ENCODE assay signal across 1 cellular context in the genomic region with DNA sequence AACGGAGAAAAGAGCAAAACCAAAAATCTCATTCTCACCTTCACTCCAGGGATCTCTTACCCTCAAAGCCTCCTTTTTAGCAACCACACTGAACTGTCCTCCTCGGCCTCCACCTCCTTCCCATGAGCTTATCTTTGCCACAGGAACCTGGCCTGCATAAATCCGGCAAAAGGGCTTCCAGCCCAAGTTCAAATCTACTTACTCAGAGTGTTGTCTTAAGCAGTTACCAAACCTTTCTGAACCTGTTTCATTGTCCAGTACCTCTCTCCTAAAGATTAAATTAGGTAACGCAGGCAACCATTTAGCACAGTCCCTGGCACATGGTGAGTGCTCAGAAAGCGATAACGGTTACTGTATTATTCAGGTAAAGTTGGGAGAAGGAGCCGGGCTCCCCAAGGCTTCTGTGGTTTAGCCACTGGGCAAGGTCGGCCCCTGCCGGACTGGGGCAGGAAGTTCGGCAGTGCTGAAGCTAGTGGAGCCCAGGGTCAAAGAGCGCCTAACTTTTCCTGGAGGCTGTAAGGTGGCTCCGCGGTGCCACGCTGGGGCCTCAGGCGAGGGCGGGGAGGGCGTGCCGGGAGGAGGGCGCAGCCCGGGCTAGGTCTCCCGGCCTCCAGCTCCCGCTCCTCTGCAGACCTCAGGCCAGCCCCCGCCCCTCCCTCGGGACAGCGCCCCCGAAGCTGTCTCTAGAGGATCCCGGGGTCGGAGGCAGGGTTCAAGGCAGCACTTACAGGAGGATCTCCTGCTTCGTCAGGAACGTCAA.
TF ChIP-seq lines count a peak whose summit lies in the region.

No MANE protein-coding gene starts in this region.

TF ChIP-seq in K562, 482 proteins besides CTCF, POLR2A, EP300 and RAD21 (continued from another document and continues in another):
- TF ChIP-seq, protein P1, sequence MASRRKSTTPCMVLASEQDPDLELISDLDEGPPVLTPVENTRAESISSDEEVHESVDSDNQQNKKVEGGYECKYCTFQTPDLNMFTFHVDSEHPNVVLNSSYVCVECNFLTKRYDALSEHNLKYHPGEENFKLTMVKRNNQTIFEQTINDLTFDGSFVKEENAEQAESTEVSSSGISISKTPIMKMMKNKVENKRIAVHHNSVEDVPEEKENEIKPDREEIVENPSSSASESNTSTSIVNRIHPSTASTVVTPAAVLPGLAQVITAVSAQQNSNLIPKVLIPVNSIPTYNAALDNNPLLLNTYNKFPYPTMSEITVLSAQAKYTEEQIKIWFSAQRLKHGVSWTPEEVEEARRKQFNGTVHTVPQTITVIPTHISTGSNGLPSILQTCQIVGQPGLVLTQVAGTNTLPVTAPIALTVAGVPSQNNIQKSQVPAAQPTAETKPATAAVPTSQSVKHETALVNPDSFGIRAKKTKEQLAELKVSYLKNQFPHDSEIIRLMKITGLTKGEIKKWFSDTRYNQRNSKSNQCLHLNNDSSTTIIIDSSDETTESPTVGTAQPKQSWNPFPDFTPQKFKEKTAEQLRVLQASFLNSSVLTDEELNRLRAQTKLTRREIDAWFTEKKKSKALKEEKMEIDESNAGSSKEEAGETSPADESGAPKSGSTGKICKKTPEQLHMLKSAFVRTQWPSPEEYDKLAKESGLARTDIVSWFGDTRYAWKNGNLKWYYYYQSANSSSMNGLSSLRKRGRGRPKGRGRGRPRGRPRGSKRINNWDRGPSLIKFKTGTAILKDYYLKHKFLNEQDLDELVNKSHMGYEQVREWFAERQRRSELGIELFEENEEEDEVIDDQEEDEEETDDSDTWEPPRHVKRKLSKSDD (conservative IDR thresholded peaks at IDR 0.05; ENCODE audit: low read length) = no peak
- no peak for TF ChIP-seq TRIM24 (IDR thresholded peaks at IDR 0.05)
- no peak for TF ChIP-seq CEBPG (CRISPR knock-in tag; IDR thresholded peaks at IDR 0.05)
- no peak for TF ChIP-seq CEBPG (tag; conservative IDR thresholded peaks at IDR 0.05 in 1 of 2, IDR thresholded peaks at IDR 0.05 in 1 of 2)
- no peak for TF ChIP-seq NFIX (CRISPR knock-in tag; IDR thresholded peaks at IDR 0.05; ENCODE audit: low read depth)
- TF ChIP-seq PCBP1 (IDR thresholded peaks at IDR 0.05; ENCODE audit: low read depth, low read length, poor library complexity, severe bottlenecking) = peak; percentile 12
- TF ChIP-seq, protein P2, sequence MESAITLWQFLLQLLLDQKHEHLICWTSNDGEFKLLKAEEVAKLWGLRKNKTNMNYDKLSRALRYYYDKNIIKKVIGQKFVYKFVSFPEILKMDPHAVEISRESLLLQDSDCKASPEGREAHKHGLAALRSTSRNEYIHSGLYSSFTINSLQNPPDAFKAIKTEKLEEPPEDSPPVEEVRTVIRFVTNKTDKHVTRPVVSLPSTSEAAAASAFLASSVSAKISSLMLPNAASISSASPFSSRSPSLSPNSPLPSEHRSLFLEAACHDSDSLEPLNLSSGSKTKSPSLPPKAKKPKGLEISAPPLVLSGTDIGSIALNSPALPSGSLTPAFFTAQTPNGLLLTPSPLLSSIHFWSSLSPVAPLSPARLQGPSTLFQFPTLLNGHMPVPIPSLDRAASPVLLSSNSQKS (CRISPR knock-in tag; IDR thresholded peaks at IDR 0.05) = no peak
- TF ChIP-seq, protein P3, sequence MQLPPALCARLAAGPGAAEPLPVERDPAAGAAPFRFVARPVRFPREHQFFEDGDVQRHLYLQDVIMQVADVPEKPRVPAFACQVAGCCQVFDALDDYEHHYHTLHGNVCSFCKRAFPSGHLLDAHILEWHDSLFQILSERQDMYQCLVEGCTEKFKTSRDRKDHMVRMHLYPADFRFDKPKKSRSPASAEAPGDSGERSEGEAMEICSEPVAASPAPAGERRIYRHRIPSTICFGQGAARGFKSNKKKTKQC (CRISPR knock-in tag; IDR thresholded peaks at IDR 0.05) = no peak
- TF ChIP-seq ZNF165 (CRISPR knock-in tag; IDR thresholded peaks at IDR 0.05; ENCODE audit: borderline replicate concordance) = no peak
- no peak for TF ChIP-seq HMG20A (CRISPR knock-in tag; conservative IDR thresholded peaks at IDR 0.05)
- no peak for TF ChIP-seq TAF1 (IDR thresholded peaks at IDR 0.05; ENCODE audit: control insufficient read depth, extremely low read depth, insufficient read depth, low read length, severe bottlenecking)
- TF ChIP-seq PHF8 (IDR thresholded peaks at IDR 0.05; ENCODE audit: borderline replicate concordance, low read length) = no peak
- no peak for TF ChIP-seq FOXJ2 (tag; IDR thresholded peaks at IDR 0.05)
- TF ChIP-seq CCNT2 (IDR thresholded peaks at IDR 0.05; ENCODE audit: borderline replicate concordance, extremely low read depth, insufficient read length, low read depth, low read length) = no peak
- no peak for TF ChIP-seq HDAC1 (IDR thresholded peaks at IDR 0.05)
- peak; percentile 41; the same call in 1 of the 2 replicates for TF ChIP-seq SMARCE1 (IDR thresholded peaks at IDR 0.05)
- TF ChIP-seq, protein P4, sequence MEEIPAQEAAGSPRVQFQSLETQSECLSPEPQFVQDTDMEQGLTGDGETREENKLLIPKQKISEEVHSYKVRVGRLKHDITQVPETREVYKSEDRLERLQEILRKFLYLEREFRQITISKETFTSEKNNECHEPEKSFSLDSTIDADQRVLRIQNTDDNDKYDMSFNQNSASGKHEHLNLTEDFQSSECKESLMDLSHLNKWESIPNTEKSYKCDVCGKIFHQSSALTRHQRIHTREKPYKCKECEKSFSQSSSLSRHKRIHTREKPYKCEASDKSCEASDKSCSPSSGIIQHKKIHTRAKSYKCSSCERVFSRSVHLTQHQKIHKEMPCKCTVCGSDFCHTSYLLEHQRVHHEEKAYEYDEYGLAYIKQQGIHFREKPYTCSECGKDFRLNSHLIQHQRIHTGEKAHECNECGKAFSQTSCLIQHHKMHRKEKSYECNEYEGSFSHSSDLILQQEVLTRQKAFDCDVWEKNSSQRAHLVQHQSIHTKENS (CRISPR knock-in tag; IDR thresholded peaks at IDR 0.05) = no peak
- no peak for TF ChIP-seq ZNF444 (CRISPR knock-in tag; IDR thresholded peaks at IDR 0.05)
- TF ChIP-seq SAFB (IDR thresholded peaks at IDR 0.05; ENCODE audit: borderline replicate concordance, low read depth, low read length) = no peak
- TF ChIP-seq, protein P5, sequence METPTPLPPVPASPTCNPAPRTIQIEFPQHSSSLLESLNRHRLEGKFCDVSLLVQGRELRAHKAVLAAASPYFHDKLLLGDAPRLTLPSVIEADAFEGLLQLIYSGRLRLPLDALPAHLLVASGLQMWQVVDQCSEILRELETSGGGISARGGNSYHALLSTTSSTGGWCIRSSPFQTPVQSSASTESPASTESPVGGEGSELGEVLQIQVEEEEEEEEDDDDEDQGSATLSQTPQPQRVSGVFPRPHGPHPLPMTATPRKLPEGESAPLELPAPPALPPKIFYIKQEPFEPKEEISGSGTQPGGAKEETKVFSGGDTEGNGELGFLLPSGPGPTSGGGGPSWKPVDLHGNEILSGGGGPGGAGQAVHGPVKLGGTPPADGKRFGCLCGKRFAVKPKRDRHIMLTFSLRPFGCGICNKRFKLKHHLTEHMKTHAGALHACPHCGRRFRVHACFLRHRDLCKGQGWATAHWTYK (CRISPR knock-in tag; IDR thresholded peaks at IDR 0.05) = no peak
- TF ChIP-seq, protein P6, sequence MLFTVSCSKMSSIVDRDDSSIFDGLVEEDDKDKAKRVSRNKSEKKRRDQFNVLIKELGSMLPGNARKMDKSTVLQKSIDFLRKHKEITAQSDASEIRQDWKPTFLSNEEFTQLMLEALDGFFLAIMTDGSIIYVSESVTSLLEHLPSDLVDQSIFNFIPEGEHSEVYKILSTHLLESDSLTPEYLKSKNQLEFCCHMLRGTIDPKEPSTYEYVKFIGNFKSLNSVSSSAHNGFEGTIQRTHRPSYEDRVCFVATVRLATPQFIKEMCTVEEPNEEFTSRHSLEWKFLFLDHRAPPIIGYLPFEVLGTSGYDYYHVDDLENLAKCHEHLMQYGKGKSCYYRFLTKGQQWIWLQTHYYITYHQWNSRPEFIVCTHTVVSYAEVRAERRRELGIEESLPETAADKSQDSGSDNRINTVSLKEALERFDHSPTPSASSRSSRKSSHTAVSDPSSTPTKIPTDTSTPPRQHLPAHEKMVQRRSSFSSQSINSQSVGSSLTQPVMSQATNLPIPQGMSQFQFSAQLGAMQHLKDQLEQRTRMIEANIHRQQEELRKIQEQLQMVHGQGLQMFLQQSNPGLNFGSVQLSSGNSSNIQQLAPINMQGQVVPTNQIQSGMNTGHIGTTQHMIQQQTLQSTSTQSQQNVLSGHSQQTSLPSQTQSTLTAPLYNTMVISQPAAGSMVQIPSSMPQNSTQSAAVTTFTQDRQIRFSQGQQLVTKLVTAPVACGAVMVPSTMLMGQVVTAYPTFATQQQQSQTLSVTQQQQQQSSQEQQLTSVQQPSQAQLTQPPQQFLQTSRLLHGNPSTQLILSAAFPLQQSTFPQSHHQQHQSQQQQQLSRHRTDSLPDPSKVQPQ (CRISPR knock-in tag; IDR thresholded peaks at IDR 0.05; ENCODE audit: borderline replicate concordance) = no peak
- no peak for TF ChIP-seq ZNF41 (CRISPR knock-in tag; conservative IDR thresholded peaks at IDR 0.05)
- no peak for TF ChIP-seq SMAD3 (CRISPR knock-in tag; conservative IDR thresholded peaks at IDR 0.05)
- TF ChIP-seq, protein P7, sequence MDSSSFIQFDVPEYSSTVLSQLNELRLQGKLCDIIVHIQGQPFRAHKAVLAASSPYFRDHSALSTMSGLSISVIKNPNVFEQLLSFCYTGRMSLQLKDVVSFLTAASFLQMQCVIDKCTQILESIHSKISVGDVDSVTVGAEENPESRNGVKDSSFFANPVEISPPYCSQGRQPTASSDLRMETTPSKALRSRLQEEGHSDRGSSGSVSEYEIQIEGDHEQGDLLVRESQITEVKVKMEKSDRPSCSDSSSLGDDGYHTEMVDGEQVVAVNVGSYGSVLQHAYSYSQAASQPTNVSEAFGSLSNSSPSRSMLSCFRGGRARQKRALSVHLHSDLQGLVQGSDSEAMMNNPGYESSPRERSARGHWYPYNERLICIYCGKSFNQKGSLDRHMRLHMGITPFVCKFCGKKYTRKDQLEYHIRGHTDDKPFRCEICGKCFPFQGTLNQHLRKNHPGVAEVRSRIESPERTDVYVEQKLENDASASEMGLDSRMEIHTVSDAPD (CRISPR knock-in tag; IDR thresholded peaks at IDR 0.05) = no peak
- TF ChIP-seq ESRRA (IDR thresholded peaks at IDR 0.05; ENCODE audit: borderline replicate concordance, low read depth) = no peak; the same call in 1 of the 2 replicates
- no peak for TF ChIP-seq NFE2L1 (tag; IDR thresholded peaks at IDR 0.05; ENCODE audit: borderline replicate concordance, low read depth)
- TF ChIP-seq, protein P8, sequence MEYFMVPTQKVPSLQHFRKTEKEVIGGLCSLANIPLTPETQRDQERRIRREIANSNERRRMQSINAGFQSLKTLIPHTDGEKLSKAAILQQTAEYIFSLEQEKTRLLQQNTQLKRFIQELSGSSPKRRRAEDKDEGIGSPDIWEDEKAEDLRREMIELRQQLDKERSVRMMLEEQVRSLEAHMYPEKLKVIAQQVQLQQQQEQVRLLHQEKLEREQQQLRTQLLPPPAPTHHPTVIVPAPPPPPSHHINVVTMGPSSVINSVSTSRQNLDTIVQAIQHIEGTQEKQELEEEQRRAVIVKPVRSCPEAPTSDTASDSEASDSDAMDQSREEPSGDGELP (CRISPR knock-in tag; IDR thresholded peaks at IDR 0.05; ENCODE audit: borderline replicate concordance) = peak; percentile 11; the same call in 1 of the 2 replicates
- no peak for TF ChIP-seq PYGO2 (tag; IDR thresholded peaks at IDR 0.05)
- TF ChIP-seq ELF2 (CRISPR knock-in tag; IDR thresholded peaks at IDR 0.05) = no peak
- TF ChIP-seq MTF1 (CRISPR knock-in tag; IDR thresholded peaks at IDR 0.05; ENCODE audit: borderline replicate concordance) = no peak
- TF ChIP-seq HNRNPL (IDR thresholded peaks at IDR 0.05; ENCODE audit: low read depth, low read length) = no peak
- TF ChIP-seq ZNF695 (CRISPR knock-in tag; IDR thresholded peaks at IDR 0.05) = no peak
- TF ChIP-seq NCOA2 (IDR thresholded peaks at IDR 0.05; ENCODE audit: partially characterized antibody in 2 of 2) = no peak
- TF ChIP-seq CBFB (CRISPR knock-in tag; IDR thresholded peaks at IDR 0.05) = 0 out of 2 replicates have a peak, but pooled peaks have one; percentile 9
- no peak for TF ChIP-seq KLF16 (IDR thresholded peaks at IDR 0.05)
- no peak for TF ChIP-seq ZNF197 (CRISPR knock-in tag; IDR thresholded peaks at IDR 0.05; ENCODE audit: low read depth)
- no peak for TF ChIP-seq HEY1 (CRISPR knock-in tag; IDR thresholded peaks at IDR 0.05; ENCODE audit: borderline replicate concordance)
- no peak for TF ChIP-seq ZNF347 (CRISPR knock-in tag; IDR thresholded peaks at IDR 0.05; ENCODE audit: low read depth)
- peak; percentile 40; the same call in 1 of the 2 replicates for TF ChIP-seq RB1 (IDR thresholded peaks at IDR 0.05; ENCODE audit: low read depth)
- TF ChIP-seq, protein P9, sequence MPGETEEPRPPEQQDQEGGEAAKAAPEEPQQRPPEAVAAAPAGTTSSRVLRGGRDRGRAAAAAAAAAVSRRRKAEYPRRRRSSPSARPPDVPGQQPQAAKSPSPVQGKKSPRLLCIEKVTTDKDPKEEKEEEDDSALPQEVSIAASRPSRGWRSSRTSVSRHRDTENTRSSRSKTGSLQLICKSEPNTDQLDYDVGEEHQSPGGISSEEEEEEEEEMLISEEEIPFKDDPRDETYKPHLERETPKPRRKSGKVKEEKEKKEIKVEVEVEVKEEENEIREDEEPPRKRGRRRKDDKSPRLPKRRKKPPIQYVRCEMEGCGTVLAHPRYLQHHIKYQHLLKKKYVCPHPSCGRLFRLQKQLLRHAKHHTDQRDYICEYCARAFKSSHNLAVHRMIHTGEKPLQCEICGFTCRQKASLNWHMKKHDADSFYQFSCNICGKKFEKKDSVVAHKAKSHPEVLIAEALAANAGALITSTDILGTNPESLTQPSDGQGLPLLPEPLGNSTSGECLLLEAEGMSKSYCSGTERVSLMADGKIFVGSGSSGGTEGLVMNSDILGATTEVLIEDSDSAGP (CRISPR knock-in tag; IDR thresholded peaks at IDR 0.05) = no peak
- TF ChIP-seq YY1 (IDR thresholded peaks at IDR 0.05; ENCODE audit: borderline replicate concordance in 1 of 3, control insufficient read depth in 1 of 3, extremely low read depth in 1 of 3, insufficient read depth in 3 of 3, insufficient read length in 1 of 3, insufficient replicate concordance in 2 of 3, low read depth in 1 of 3, low read length in 2 of 3) = peak in 1 of 3 experiments; percentile 18
- TF ChIP-seq HDAC8 (tag; IDR thresholded peaks at IDR 0.05) = no peak
- TF ChIP-seq, protein P10, sequence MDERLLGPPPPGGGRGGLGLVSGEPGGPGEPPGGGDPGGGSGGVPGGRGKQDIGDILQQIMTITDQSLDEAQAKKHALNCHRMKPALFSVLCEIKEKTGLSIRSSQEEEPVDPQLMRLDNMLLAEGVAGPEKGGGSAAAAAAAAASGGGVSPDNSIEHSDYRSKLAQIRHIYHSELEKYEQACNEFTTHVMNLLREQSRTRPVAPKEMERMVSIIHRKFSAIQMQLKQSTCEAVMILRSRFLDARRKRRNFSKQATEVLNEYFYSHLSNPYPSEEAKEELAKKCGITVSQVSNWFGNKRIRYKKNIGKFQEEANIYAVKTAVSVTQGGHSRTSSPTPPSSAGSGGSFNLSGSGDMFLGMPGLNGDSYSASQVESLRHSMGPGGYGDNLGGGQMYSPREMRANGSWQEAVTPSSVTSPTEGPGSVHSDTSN (CRISPR knock-in tag; IDR thresholded peaks at IDR 0.05; ENCODE audit: low read depth) = no peak
- TF ChIP-seq, protein P10 (tag; conservative IDR thresholded peaks at IDR 0.05; ENCODE audit: low read depth) = no peak
- TF ChIP-seq NCOR1 (IDR thresholded peaks at IDR 0.05) = no peak
- TF ChIP-seq ILF3 (IDR thresholded peaks at IDR 0.05; ENCODE audit: borderline replicate concordance) = no peak
